ENCODE assay signal across 10 cellular contexts in genomic region chr22:26648011-26648497, GRCh38. TPM values are rescaled to one million over a fixed set of nuclear protein-coding genes. Genes with fewer than 3 reads are reported as not detected.
DNase-seq lines count a peak whose midpoint lies in the region; ATAC-seq and FAIRE-seq lines count a peak whose summit lies in the region.
"Had no signal": no experiment of that assay in that cellular context is flagged by ENCODE, and none has a peak within 500 bp of the region (broad histone marks: within the 10 kb centered on the region; RNA-seq: fewer than 3 reads in every experiment).

No MANE protein-coding gene starts in this region.

- peaks cover 80% of the 10 kb centered on the region for H3K4me1 Mint-ChIP-seq in activated CD4-positive, alpha-beta memory T cell treated with anti-CD3 and anti-CD28 coated beads for 36 hours (ENCODE audit: low read depth)

- CTCF ChIA-PET in activated CD4-positive, alpha-beta memory T cell treated with anti-CD3 and anti-CD28 coated beads for 36 hours (lab: Charles Lee), result interaction anchor here (1.5 kb wide), 1 partner anchor 26 kb away, joined by 4 read pairs; no protein-coding TSS in a partner anchor

- H3K4me1 ChIP-seq in iPS-20b (ENCODE audit: insufficient read depth, low read length), result peaks cover 54% of the 10 kb centered on the region; the same call in 1 of the 2 replicates

- no peaks in the 10 kb centered on the region for H3K9me3 Mint-ChIP-seq in activated CD4-positive, alpha-beta memory T cell treated with anti-CD3 and anti-CD28 coated beads for 36 hours

- H3K27ac Mint-ChIP-seq in activated CD4-positive, alpha-beta memory T cell treated with anti-CD3 and anti-CD28 coated beads for 36 hours, result no peak overlapping the region

- no peak for FAIRE-seq in RCC 7860 (lab: Jason Lieb, UNC)
- FAIRE-seq: G401.6, keratinocyte had no signal

- DNase-seq in DMS153 treated with DMSO at 0.1 percent for 48 hours (lab: John Stamatoyannopoulos, UW; ENCODE audit: unreplicated experiment) (peak; percentile 88), NCI-H2029 treated with DMSO at 0.1 percent for 48 hours (lab: John Stamatoyannopoulos, UW) (peak; percentile 52), RCC 7860 (ENCODE audit: low spot score) (no peak), A172 (ENCODE audit: low spot score) (no peak)
- DNase-seq in activated CD4-positive, alpha-beta memory T cell treated with anti-CD3 and anti-CD28 coated beads for 36 hours, result peak; percentile 67

- no peaks in the 10 kb centered on the region for H3K36me3 Mint-ChIP-seq in activated CD4-positive, alpha-beta memory T cell treated with anti-CD3 and anti-CD28 coated beads for 36 hours

- H3K4me3 ChIP-seq in iPS-20b (ENCODE audit: low read length), result peak overlapping the region; percentile 54; the same call in 1 of the 2 replicates

- H3K9me3 ChIP-seq in iPS-20b (ENCODE audit: insufficient read depth, low read depth, low read length), result no peaks in the 10 kb centered on the region

- H3K36me3 ChIP-seq in iPS-20b (ENCODE audit: insufficient read depth, low read depth, low read length), result no peaks in the 10 kb centered on the region

- H3K27me3 ChIP-seq in iPS-20b (ENCODE audit: insufficient read depth, low read length), result 0 out of 2 replicates have a peak, but pooled peaks cover 4% of the 10 kb centered on the region

- no peaks in the 10 kb centered on the region for H3K27me3 Mint-ChIP-seq in activated CD4-positive, alpha-beta memory T cell treated with anti-CD3 and anti-CD28 coated beads for 36 hours

- ATAC-seq in GM21447 (IDR thresholded peaks at IDR 0.05; ENCODE audit: unreplicated experiment) (no peak), HG02852 (IDR thresholded peaks at IDR 0.05; ENCODE audit: unreplicated experiment) (no peak)

- intact Hi-C loops in activated CD4-positive, alpha-beta memory T cell treated with anti-CD3 and anti-CD28 coated beads for 36 hours (cut with micrococcal nuclease), result no loop called here

- H3K27ac ChIP-seq in iPS-20b (ENCODE audit: low read length), result peak overlapping the region; percentile 89

- peak overlapping the region; percentile 67; the same call in 1 of the 2 replicates for H3K9ac ChIP-seq in iPS-20b (ENCODE audit: low read depth, low read length)

- no peak overlapping the region for H3K4me3 Mint-ChIP-seq in activated CD4-positive, alpha-beta memory T cell treated with anti-CD3 and anti-CD28 coated beads for 36 hours

- POLR2A ChIA-PET in activated CD4-positive, alpha-beta memory T cell treated with anti-CD3 and anti-CD28 coated beads for 36 hours (lab: Charles Lee), result interaction anchor here (1.0 kb wide), 1 partner anchor 136 kb away, joined by 4 read pairs; the partner anchor contains the start of gene TFIP11

RNA-seq across cellular contexts. Expression of gene MIAT, which starts 9.3 kb away (rescaled TPM):
- 10 to 100 TPM; 52.3 to 58.7 TPM for total RNA-seq in activated CD4-positive, alpha-beta memory T cell treated with anti-CD3 and anti-CD28 coated beads for 36 hours
- total RNA-seq in A172 (2014; rRNA removed; shearing (Covaris generic)), result 1.9 and 2.2 TPM in 2 replicates

RNA-seq across cellular contexts. Expression of gene CRYBA4, which starts 26.3 kb away (rescaled TPM):
- under 1 TPM in 1 of 2 experiments, not detected in 1; 0.36 TPM for total RNA-seq in activated CD4-positive, alpha-beta memory T cell treated with anti-CD3 and anti-CD28 coated beads for 36 hours
- total RNA-seq in A172 (2014; rRNA removed; shearing (Covaris generic)), result not detected in 2 replicates

RNA-seq across cellular contexts. Expression of gene CRYBB1, which starts 30.2 kb away (rescaled TPM):
- total RNA-seq in activated CD4-positive, alpha-beta memory T cell treated with anti-CD3 and anti-CD28 coated beads for 36 hours, result under 1 TPM in 1 of 2 experiments, not detected in 1; 0.48 TPM
- not detected in 2 replicates for total RNA-seq in A172 (2014; rRNA removed; shearing (Covaris generic))

RNA-seq across cellular contexts. Expression of gene TPST2, which starts 58.1 kb away (rescaled TPM):
- 10 to 100 TPM; 27.9 to 31.2 TPM for total RNA-seq in activated CD4-positive, alpha-beta memory T cell treated with anti-CD3 and anti-CD28 coated beads for 36 hours
- 5.5 and 9.5 TPM in 2 replicates for total RNA-seq in A172 (2014; rRNA removed; shearing (Covaris generic))

Comparison
In these comparisons a context has a peak if more than half of its experiments do, and no peak if none do; other contexts are left out.
1. DNase-seq: peak in DMS153 treated with DMSO at 0.1 percent for 48 hours (single experiment), NCI-H2029 treated with DMSO at 0.1 percent for 48 hours (single experiment) and activated CD4-positive, alpha-beta memory T cell treated with anti-CD3 and anti-CD28 coated beads for 36 hours (single experiment); none in RCC 7860 (single experiment) and A172 (single experiment).
2. RNA of gene MIAT, which starts 9.3 kb away (total RNA-seq): 52.3 to 58.7 TPM in activated CD4-positive, alpha-beta memory T cell treated with anti-CD3 and anti-CD28 coated beads for 36 hours; 1.9 to 2.2 TPM in A172; every median in the first group is over 10 times any median in the second.